ENCODE assay signal across 8 cellular contexts in the genomic region with DNA sequence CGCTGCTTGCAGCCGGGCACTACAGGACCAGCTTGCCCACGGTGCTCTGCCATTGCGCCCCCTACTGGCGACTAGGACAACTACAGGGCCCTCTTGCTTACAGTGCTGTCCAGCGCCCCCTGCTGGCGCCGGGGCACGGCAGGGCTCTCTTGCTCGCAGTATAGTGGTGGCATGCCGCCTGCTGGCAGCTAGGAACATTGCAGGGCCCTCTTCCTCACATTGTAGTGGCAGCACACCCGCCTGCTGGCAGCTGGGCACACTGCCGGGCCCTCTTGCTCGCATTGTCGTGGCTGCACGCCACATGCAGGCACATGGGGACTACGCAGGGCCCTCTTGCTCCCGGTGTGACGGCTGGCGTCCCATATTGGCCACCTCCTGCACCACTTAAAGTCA. TPM values are rescaled to one million over a fixed set of nuclear protein-coding genes. Genes with fewer than 3 reads are reported as not detected.
DNase-seq lines count a peak whose midpoint lies in the region; TF ChIP-seq lines count a peak whose summit lies in the region.
"Not testable (repeated sequence)": the region's sequence is repeated elsewhere in the genome, so short reads cannot be mapped to it uniquely, and the experiment has no call there.

No MANE protein-coding gene starts in this region.

- H3K36me3 ChIP-seq in HUES6 (ENCODE audit: control insufficient read depth, insufficient read depth, low read length); adrenal gland (replicated peaks in 1 of 2); vagina: not testable (repeated sequence)

- intact Hi-C loops in adrenal gland (cut with DNase I); vagina (cut with DNase I): not testable (repeated sequence)

- WGBS in adrenal gland, 4 donors: 0 to 40% (median 12%) methylated on average over 1 to 20 of the region's 20 CpGs

- not testable (repeated sequence) for H3K4me1 ChIP-seq in HUES6 (ENCODE audit: control insufficient read depth, insufficient read depth, low read length); adrenal gland (replicated peaks in 1 of 2); vagina

- peak in 1 of 2 donors; percentile 6 for TF ChIP-seq POLR2A in adrenal gland (IDR thresholded peaks at IDR 0.05)
- TF ChIP-seq POLR2A in vagina (IDR thresholded peaks at IDR 0.05): not testable (repeated sequence)

- peak; percentile 97 for TF ChIP-seq CTCF in GM12874 (IDR thresholded peaks at IDR 0.05; ENCODE audit: insufficient read depth, low read depth, low read length)
- TF ChIP-seq CTCF in WI38 (IDR thresholded peaks at IDR 0.05; ENCODE audit: low read depth, low read length): peak; percentile 99
- peak; percentile 99 to 100 (median 100) for TF ChIP-seq CTCF in adrenal gland (IDR thresholded peaks at IDR 0.05)
- TF ChIP-seq CTCF in fibroblast of villous mesenchyme (IDR thresholded peaks at IDR 0.05; ENCODE audit: insufficient read depth, low read depth, low read length): peak; percentile 97
- TF ChIP-seq CTCF in vagina (IDR thresholded peaks at IDR 0.05): peak; percentile 100

- H3K4me3 ChIP-seq in HUES6 (ENCODE audit: low read depth, low read length) (peak overlapping the region; percentile 58), WI38 (ENCODE audit: low read depth, low read length) (peak overlapping the region; percentile 61), adrenal gland (peak overlapping the region in 2 of 4 donors; percentile 43 to 79), fibroblast of villous mesenchyme (ENCODE audit: low read depth, low read length) (peak overlapping the region; percentile 60), vagina (peak overlapping the region; percentile 60 to 73)

- peak overlapping the region; percentile 52 for H3K9ac ChIP-seq in HUES6 (ENCODE audit: low read length)

- H3K9me3 ChIP-seq in HUES6 (ENCODE audit: control insufficient read depth, insufficient read depth, low read depth, low read length); adrenal gland (replicated peaks in 1 of 3); vagina: not testable (repeated sequence)

- peak; percentile 93 to 98 (median 96) for DNase-seq in adrenal gland
- DNase-seq in fibroblast of villous mesenchyme (ENCODE audit: low read depth): peak; percentile 92
- DNase-seq in mesenteric fat pad (ENCODE audit: low spot score): peak; percentile 95
- DNase-seq in stimulated activated CD4-positive, alpha-beta T cell treated with anti-CD3 and anti-CD28 coated beads, Interleukin-15, amount 100 ng/mL, for 48 hours (ENCODE audit: low read depth in 2 of 2): peak; percentile 90 to 91
- peak; percentile 91 to 95 for DNase-seq in vagina (ENCODE audit: extremely low spot score in 2 of 2)

- H3K27ac ChIP-seq in HUES6 (ENCODE audit: low read depth, low read length): not testable (repeated sequence)
- H3K27ac ChIP-seq in adrenal gland (peak overlapping the region in 4 of 5 donors; percentile 41 to 98 (median 89)), vagina (peak overlapping the region; percentile 93)

- H3K27me3 ChIP-seq in HUES6 (ENCODE audit: control insufficient read depth, insufficient read depth, low read length); adrenal gland; vagina: not testable (repeated sequence)

RNA-seq across cellular contexts. Expression of a gene that starts 23.0 kb away (rescaled TPM):
- total RNA-seq in adrenal gland: 10 to 100 TPM in 4 of 8 donors, 1 to 10 TPM in 3, under 1 TPM in 1; 0.36 to 21.6 (median 9.3) TPM
- polyA plus RNA-seq in adrenal gland: 10 to 100 TPM in 2 of 3 donors, 1 to 10 TPM in 1; 7.3 to 34.4 (median 17.1) TPM
- total RNA-seq in fibroblast of villous mesenchyme: 7.8 and 8.1 TPM in 2 replicates
- total RNA-seq in mesenteric fat pad: 11.4 TPM
- total RNA-seq in vagina: 9.3 TPM
